In the genomic region with DNA sequence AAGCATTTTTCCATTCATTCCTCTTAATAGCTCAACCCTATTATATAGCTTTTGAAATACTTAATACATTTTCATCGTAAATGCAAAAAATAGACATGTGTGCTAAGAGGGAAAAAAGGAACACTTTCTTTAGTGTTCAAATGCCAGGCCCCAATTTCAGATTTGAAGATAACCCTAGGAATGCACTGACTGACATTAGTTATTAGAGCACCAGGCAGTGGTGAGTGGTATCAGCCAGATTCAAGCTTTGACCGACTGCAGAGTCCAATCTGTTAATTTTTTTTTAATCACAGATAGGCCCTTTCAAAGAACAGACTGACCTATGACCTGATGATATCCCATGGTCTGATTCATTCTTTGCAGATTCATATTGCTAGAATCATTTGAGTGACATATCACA, we compare ENCODE assay signal across 35 cellular contexts.
"Had no signal": no experiment of that assay in that cellular context is flagged by ENCODE, and none has a peak within 500 bp of the region (broad histone marks: within the 10 kb centered on the region; RNA-seq: fewer than 3 reads in every experiment).

No MANE protein-coding gene starts in this region.

- H3K4me2 ChIP-seq: KMS-11 had no signal

- H3K4me3 ChIP-seq: MG63 had no signal

- H3K9ac ChIP-seq: KMS-11 had no signal

- H3K27ac ChIP-seq: KMS-11 had no signal

- H3K9me3 ChIP-seq: MG63 had no signal

- H3K27me3 ChIP-seq: MG63 had no signal

- H3K36me3 ChIP-seq: MG63 had no signal

- DNase-seq: Karpas-422, Kasumi-1, KG1, MG63, MM.1S, MV-4-11, NCI-H1048, NCI-H1092, NCI-H1092 treated with DMSO at 0.1 percent for 48 hours, NCI-H1105, NCI-H1105 treated with DMSO at 0.1 percent for 48 hours, NCI-H1417, NCI-H1417 treated with DMSO at 0.1 percent for 48 hours, NCI-H1436, NCI-H1436 treated with DMSO at 0.1 percent for 48 hours, NCI-H146, NCI-H1694, NCI-H1694 treated with DMSO at 0.1 percent for 48 hours, NCI-H187, NCI-H187 treated with DMSO at 0.1 percent for 48 hours, NCI-H1930, NCI-H2029, NCI-H2029 treated with DMSO at 0.1 percent for 48 hours, NCI-H2081, NCI-H2081 treated with DMSO at 0.1 percent for 48 hours, NCI-H2107, NCI-H2171, NCI-H2171 treated with DMSO at 0.1 percent for 48 hours, NCI-H2227 treated with DMSO at 0.1 percent for 48 hours, NCI-H226, NCI-H345, NCI-H446, NCI-H446 treated with DMSO at 0.1 percent for 48 hours, NCI-H510A had no signal
